In genomic region chr1:178993559-178993958, GRCh38 we compare ENCODE assay signal across 27 cellular contexts.
"Had no signal": no experiment of that assay in that cellular context is flagged by ENCODE, and none has a peak within 500 bp of the region (broad histone marks: within the 10 kb centered on the region; RNA-seq: fewer than 3 reads in every experiment).

No MANE protein-coding gene starts in this region.

- H3K27me3 ChIP-seq: stomach, suprapubic skin, testis, thyroid gland, tibial artery, tibial nerve, transverse colon, upper lobe of left lung, upper lobe of right lung, uterus, vagina had no signal

- H3K4me1 ChIP-seq: stomach, suprapubic skin, testis, thyroid gland, tibial artery, tibial nerve, transverse colon, upper lobe of left lung, upper lobe of right lung, uterus, vagina had no signal

- DNase-seq: stimulated activated CD4-positive, alpha-beta T cell treated with anti-CD3 and anti-CD28 coated beads, Interleukin-2, amount 100 ng/mL, for 48 hours; stimulated activated CD4-positive, alpha-beta T cell treated with anti-CD3 and anti-CD28 coated beads, Interleukin-4, amount 100 ng/mL, for 1 hour; stimulated activated CD4-positive, alpha-beta T cell treated with anti-CD3 and anti-CD28 coated beads, Interleukin-4, amount 100 ng/mL, for 24 hours; stimulated activated CD4-positive, alpha-beta T cell treated with anti-CD3 and anti-CD28 coated beads, Interleukin-4, amount 100 ng/mL, for 4 hours; stimulated activated CD8-positive, alpha-beta memory T cell treated with anti-CD3 and anti-CD28 coated beads, Interleukin-4, amount 100 ng/mL, for 48 hours; stimulated activated naive B cell treated with anti-CD40 and anti-IgM and Interleukin-4, amounts not matched to agents 10 μg/mL and 1 μg/mL and 100 μg/mL, for 72 hours; stimulated activated naive CD4-positive, alpha-beta T cell; stimulated activated naive CD4-positive, alpha-beta T cell treated with Interleukin-2 at 50 U/mL for 16 hours; stimulated activated naive CD8-positive, alpha-beta T cell treated with anti-CD3 and anti-CD28 coated beads, Interleukin-15, amount 100 ng/mL, for 72 hours; stimulated activated naive CD8-positive, alpha-beta T cell treated with anti-CD3 and anti-CD28 coated beads, Interleukin-15, Interleukin-2, amounts not matched to agents 100 U/mL and 50 U/mL, for 24 hours; stomach; substantia nigra; testis; thyroid gland; tibial artery; transverse colon; trophoblast cell; upper lobe of right lung; uterus had no signal

- H3K36me3 ChIP-seq: stomach, suprapubic skin, thoracic aorta, thyroid gland, tibial artery, tibial nerve, transverse colon, upper lobe of left lung, upper lobe of right lung, uterus, vagina had no signal

- H3K4me3 ChIP-seq: stomach, suprapubic skin, testis, thoracic aorta, thyroid gland, tibial artery, tibial nerve, transverse colon, upper lobe of left lung, upper lobe of right lung, uterus, vagina had no signal

- FAIRE-seq: urothelium cell line had no signal

- ATAC-seq: stimulated activated effector memory CD8-positive, alpha-beta T cell treated with anti-CD3 and anti-CD28 coated beads, Interleukin-12 subunit alpha, Interleukin-12 subunit beta, amount 100 ng/mL, for 72 hours; stimulated activated memory B cell treated with anti-CD40 and anti-IgM and Interleukin-4, amounts not matched to agents 10 μg/mL and 1 μg/mL and 100 μg/mL, for 72 hours; stimulated activated naive B cell treated with anti-CD40 and anti-IgM and Interleukin-4, amounts not matched to agents 10 μg/mL and 1 μg/mL and 100 μg/mL, for 72 hours; stimulated activated naive CD8-positive, alpha-beta T cell treated with anti-CD3 and anti-CD28 coated beads, Interleukin-15, amount 100 ng/mL, for 72 hours; stimulated activated naive CD8-positive, alpha-beta T cell treated with anti-CD3 and anti-CD28 coated beads, Interleukin-15, Interleukin-2, amounts not matched to agents 100 U/mL and 50 U/mL, for 24 hours; upper lobe of right lung had no signal

- H3K9me3 ChIP-seq: testis, thyroid gland, upper lobe of left lung, upper lobe of right lung, uterus, vagina had no signal

- H3K27ac ChIP-seq: stomach, suprapubic skin, testis, thoracic aorta, thyroid gland, tibial artery, tibial nerve, transverse colon, upper lobe of left lung, upper lobe of right lung, uterus, vagina had no signal
